21 cellular contexts compared by ENCODE assay signal in genomic region chr22:35797411-35797810, GRCh38.
A peak's percentile ranks its signal among the peaks of the same experiment; 100 is the strongest.
DNase-seq lines count a peak whose midpoint lies in the region; ATAC-seq and FAIRE-seq lines count a peak whose summit lies in the region.
"Had no signal": no experiment of that assay in that cellular context is flagged by ENCODE, and none has a peak within 500 bp of the region (broad histone marks: within the 10 kb centered on the region; RNA-seq: fewer than 3 reads in every experiment).

No MANE protein-coding gene starts in this region.

- no peak overlapping the region for H2BK15ac ChIP-seq in mesendoderm (replicated peaks; ENCODE audit: low read depth)

- H3K4me1 ChIP-seq in mesendoderm (ENCODE audit: control insufficient read depth, low read depth, low read length), result no peaks in the 10 kb centered on the region
- H3K4me1 ChIP-seq: BE2C; BLaER1 treated with 17β-estradiol and CSF1 and Interleukin-3, amounts not matched to agents 10 nM and 100 nM had no signal

- no peak overlapping the region for H3K56ac ChIP-seq in mesendoderm (ENCODE audit: low read length)

- H3K4ac ChIP-seq in mesendoderm (ENCODE audit: low read depth, low read length), result no peak overlapping the region

- H3K4me3 ChIP-seq in mesendoderm (ENCODE audit: low read length), result no peak overlapping the region
- H3K4me3 ChIP-seq: A549; BLaER1 treated with 17β-estradiol and CSF1 and Interleukin-3, amounts not matched to agents 10 nM and 100 nM; GM23248 had no signal

- no peak overlapping the region for H3K23ac ChIP-seq in mesendoderm (ENCODE audit: low read length)

- no peak overlapping the region for H2BK120ac ChIP-seq in mesendoderm (ENCODE audit: low read depth, low read length)

- no peaks in the 10 kb centered on the region for H3K36me3 ChIP-seq in mesendoderm (ENCODE audit: control insufficient read depth, insufficient read depth, low read length)
- H3K36me3 ChIP-seq: BLaER1 treated with 17β-estradiol and CSF1 and Interleukin-3, amounts not matched to agents 10 nM and 100 nM had no signal

- H2BK5ac ChIP-seq in mesendoderm (ENCODE audit: low read length), result no peak overlapping the region

- no peak overlapping the region for H4K5ac ChIP-seq in mesendoderm (ENCODE audit: low read length)

- peaks cover 4% of the 10 kb centered on the region for H3K79me1 ChIP-seq in mesendoderm (ENCODE audit: low read length)

- no peak overlapping the region for H3K27ac ChIP-seq in mesendoderm (ENCODE audit: low read depth, low read length)
- H3K27ac ChIP-seq: A549; BLaER1 treated with 17β-estradiol and CSF1 and Interleukin-3, amounts not matched to agents 10 nM and 100 nM; GM23248 had no signal

- no peak overlapping the region for H3K4me2 ChIP-seq in mesendoderm (ENCODE audit: low read length)
- H3K4me2 ChIP-seq: A549; BLaER1 treated with 17β-estradiol and CSF1 and Interleukin-3, amounts not matched to agents 10 nM and 100 nM had no signal

- H3K9ac ChIP-seq in mesendoderm (ENCODE audit: low read length), result no peak overlapping the region
- H3K9ac ChIP-seq: BLaER1 treated with 17β-estradiol and CSF1 and Interleukin-3, amounts not matched to agents 10 nM and 100 nM; GM23248 had no signal

- FAIRE-seq in islet of Langerhans (lab: Jason Lieb, UNC), result peak; percentile 5
- FAIRE-seq: A549 had no signal

- in situ Hi-C loops in G401 (cut with HindIII; ENCODE audit: low sequenced_read_pairs), result loop anchor here (5.0 kb wide), 1 partner anchor 40 kb away; no protein-coding TSS in a partner anchor

- no peaks in the 10 kb centered on the region for H3K79me2 ChIP-seq in mesendoderm (ENCODE audit: control insufficient read depth, insufficient read depth, low read length)

- no CpG with 5 or more reads among the region's 4 CpGs for WGBS in mesendoderm (ENCODE audit: extremely low coverage, insufficient coverage, low lambda C conversion rate)

- ATAC-seq in HG02759 (IDR thresholded peaks at IDR 0.05; ENCODE audit: unreplicated experiment), result no peak
- ATAC-seq: A549 had no signal

- H3K27me3 ChIP-seq in mesendoderm (ENCODE audit: insufficient read depth, low read length, poor library complexity), result no peaks in the 10 kb centered on the region
- H3K27me3 ChIP-seq: BE2C; BLaER1 treated with 17β-estradiol and CSF1 and Interleukin-3, amounts not matched to agents 10 nM and 100 nM had no signal

- H3K18ac ChIP-seq in mesendoderm (ENCODE audit: low read length), result no peak overlapping the region

- no peak overlapping the region for H4K8ac ChIP-seq in mesendoderm (ENCODE audit: low read depth, low read length)

- H2AK5ac ChIP-seq in mesendoderm (ENCODE audit: low read length), result no peak overlapping the region

- DNase-seq in G401 (ENCODE audit: low spot score) (peak; percentile 63), cerebellar cortex (ENCODE audit: low spot score) (peak; percentile 54), GM03348 (ENCODE audit: low spot score) (no peak), mesendoderm (no peak)
- DNase-seq: 8988T; ACHN; AML-193; BE2C; CD4-positive, alpha-beta T cell; CD8-positive, alpha-beta memory T cell; DMS 273 treated with DMSO at 0.1 percent for 48 hours; DMS79; EL; GF-D8; GM23248; H7; HCEC 1CT had no signal

Comparison
In these comparisons a context has a peak if more than half of its experiments do, and no peak if none do; other contexts are left out.
1. DNase-seq: peak in G401 (single experiment) and cerebellar cortex (single experiment); none in GM03348 (single experiment) and mesendoderm (single experiment).